21 cellular contexts compared by ENCODE assay signal in genomic region chr6:170068496-170068895, GRCh38.
A peak's percentile ranks its signal among the peaks of the same experiment; 100 is the strongest.
DNase-seq lines count a peak whose midpoint lies in the region; ATAC-seq and TF ChIP-seq lines count a peak whose summit lies in the region.
"Had no signal": no experiment of that assay in that cellular context is flagged by ENCODE, and none has a peak within 500 bp of the region (broad histone marks: within the 10 kb centered on the region; RNA-seq: fewer than 3 reads in every experiment).

No MANE protein-coding gene starts in this region.

- TF ChIP-seq CTCF in osteoblast (IDR thresholded peaks at IDR 0.05; ENCODE audit: extremely low read depth, low read depth, low read length) (no peak), type B pancreatic cell (conservative IDR thresholded peaks at IDR 0.05) (no peak)

- H3K4me3 ChIP-seq in osteoblast (ENCODE audit: insufficient read depth, low read length) = no peak overlapping the region
- H3K4me3 ChIP-seq: HAP-1 had no signal

- H3K4me2 ChIP-seq in osteoblast (ENCODE audit: insufficient read depth, low read length) = no peak overlapping the region
- H3K4me2 ChIP-seq: KMS-11 had no signal

- no peaks in the 10 kb centered on the region for H3K36me3 ChIP-seq in osteoblast (ENCODE audit: insufficient read depth, low read length)
- H3K36me3 ChIP-seq: HAP-1 had no signal

- H3K27me3 Mint-ChIP-seq in type B pancreatic cell = no peaks in the 10 kb centered on the region

- no peaks in the 10 kb centered on the region for H3K9me3 ChIP-seq in osteoblast (ENCODE audit: low read depth, low read length)
- H3K9me3 ChIP-seq: HAP-1 had no signal

- DNase-seq in activated effector memory CD4-positive, alpha-beta T cell treated with anti-CD3 and anti-CD28 coated beads, Interleukin-2, amount 50 U/mL, for 16 hours = peak; percentile 51
- no peak for DNase-seq in activated effector memory CD4-positive, alpha-beta T cell treated with Interleukin-2 at 50 U/mL for 16 hours
- peak; percentile 34 for DNase-seq in islet precursor cell
- DNase-seq in osteoblast (ENCODE audit: insufficient read length, low spot score, missing footprints) = peak; percentile 50
- peak; percentile 24 for DNase-seq in type B pancreatic cell (ENCODE audit: extremely low spot score, unreplicated experiment)
- no peak for DNase-seq in Ammon's horn (ENCODE audit: low spot score)
- DNase-seq: AML-193; Calu3; CD8-positive, alpha-beta memory T cell; IMR-90; NCI-H1105; NCI-H2029 treated with DMSO at 0.1 percent for 48 hours; NCI-H226; NCI-H510A treated with DMSO at 0.1 percent for 48 hours; NCI-H748 treated with DMSO at 0.1 percent for 48 hours had no signal

- no peaks in the 10 kb centered on the region for H3K36me3 Mint-ChIP-seq in type B pancreatic cell

- H3K4me3 Mint-ChIP-seq in type B pancreatic cell = no peak overlapping the region
- H3K4me3 Mint-ChIP-seq: CD8-positive, alpha-beta memory T cell had no signal

- no peak overlapping the region for H3K27ac Mint-ChIP-seq in type B pancreatic cell
- H3K27ac Mint-ChIP-seq: CD8-positive, alpha-beta memory T cell had no signal

- H3K79me2 ChIP-seq in osteoblast (ENCODE audit: insufficient read depth, low read length) = no peaks in the 10 kb centered on the region

- peaks cover 4% of the 10 kb centered on the region for H3K4me1 Mint-ChIP-seq in type B pancreatic cell (ENCODE audit: unreplicated experiment)
- H3K4me1 Mint-ChIP-seq: CD8-positive, alpha-beta memory T cell had no signal

- no peaks in the 10 kb centered on the region for H3K4me1 ChIP-seq in osteoblast (ENCODE audit: insufficient read depth, low read length)
- H3K4me1 ChIP-seq: HAP-1 had no signal

- no peaks in the 10 kb centered on the region for H3K27me3 ChIP-seq in osteoblast (ENCODE audit: insufficient read depth, low read length)

- no peak for ATAC-seq in HG02798 (IDR thresholded peaks at IDR 0.05; ENCODE audit: poor library complexity, unreplicated experiment)
- ATAC-seq in HG03378 (IDR thresholded peaks at IDR 0.05; ENCODE audit: unreplicated experiment) = no peak
- ATAC-seq: Panc1 had no signal

- no peak overlapping the region for H2AFZ ChIP-seq in osteoblast (ENCODE audit: low read length)

- H3K27ac ChIP-seq in osteoblast (ENCODE audit: low read depth, low read length) = no peak overlapping the region
- H3K27ac ChIP-seq: C4-2B, KMS-11 had no signal

- H3K9me3 Mint-ChIP-seq in type B pancreatic cell = no peaks in the 10 kb centered on the region

- H4K20me1 ChIP-seq in osteoblast (ENCODE audit: insufficient read depth, low read length) = no peaks in the 10 kb centered on the region

Comparison
In these comparisons a context has a peak if more than half of its experiments do, and no peak if none do; other contexts are left out.
1. DNase-seq: peak in activated effector memory CD4-positive, alpha-beta T cell treated with anti-CD3 and anti-CD28 coated beads, Interleukin-2, amount 50 U/mL, for 16 hours (single experiment), islet precursor cell (single experiment), osteoblast (single experiment) and type B pancreatic cell (single experiment); none in activated effector memory CD4-positive, alpha-beta T cell treated with Interleukin-2 at 50 U/mL for 16 hours (single experiment) and Ammon's horn (single experiment).